8 cellular contexts compared by ENCODE assay signal in genomic region chr13:41131665-41132511, GRCh38. TPM values are rescaled to one million over a fixed set of nuclear protein-coding genes. Genes with fewer than 3 reads are reported as not detected.
DNase-seq lines count a peak whose midpoint lies in the region; ATAC-seq, FAIRE-seq and TF ChIP-seq lines count a peak whose summit lies in the region.
"Not testable (repeated sequence)": the region's sequence is repeated elsewhere in the genome, so short reads cannot be mapped to it uniquely, and the experiment has no call there.

No MANE protein-coding gene starts in this region.

- peak overlapping the region; percentile 86 for H3K4me2 ChIP-seq in trophoblast cell (ENCODE audit: low read length)

- H4K8ac ChIP-seq in trophoblast cell (ENCODE audit: low read depth, low read length) = peak overlapping the region; percentile 72

- H3K9ac ChIP-seq in duodenal mucosa (ENCODE audit: low read depth in 1 of 2, low read length in 2 of 2) = peak overlapping the region; percentile 77 to 80
- peak overlapping the region; percentile 68 to 71 for H3K9ac ChIP-seq in kidney (ENCODE audit: low read length in 2 of 2)
- H3K9ac ChIP-seq in trophoblast cell (ENCODE audit: low read length) = peak overlapping the region; percentile 71

- H3K4ac ChIP-seq in trophoblast cell (ENCODE audit: low read depth, low read length) = not testable (repeated sequence)

- H3K27ac ChIP-seq in duodenal mucosa (ENCODE audit: low read depth, low read length) = peak overlapping the region; percentile 46
- peak overlapping the region; percentile 39 to 82 for H3K27ac ChIP-seq in kidney (ENCODE audit: low read depth in 2 of 2, low read length in 2 of 2)
- peak overlapping the region; percentile 38 for H3K27ac ChIP-seq in trophoblast cell (ENCODE audit: low read depth, low read length)
- peak overlapping the region in 1 of 2 donors; percentile 80 for H3K27ac ChIP-seq in aorta (ENCODE audit: low read depth in 1 of 2, low read length in 2 of 2)

- peaks cover 43% of the 10 kb centered on the region for H3K4me1 Mint-ChIP-seq in activated CD4-positive, alpha-beta memory T cell treated with anti-CD3 and anti-CD28 coated beads for 36 hours (ENCODE audit: low read depth)

- peak overlapping the region; percentile 18 for H3K18ac ChIP-seq in trophoblast cell (ENCODE audit: low read length)

- peaks cover 12 to 26% of the 10 kb centered on the region in 2 donors for H3K4me1 ChIP-seq in duodenal mucosa (ENCODE audit: control insufficient read depth in 1 of 2, insufficient read depth in 2 of 2, low read length in 2 of 2)
- peaks cover 13 to 14% of the 10 kb centered on the region in 2 donors for H3K4me1 ChIP-seq in kidney (ENCODE audit: control insufficient read depth in 1 of 2, insufficient read depth in 1 of 2, low read depth in 1 of 2, low read length in 2 of 2)
- not testable (repeated sequence) for H3K4me1 ChIP-seq in trophoblast cell (ENCODE audit: control insufficient read depth in 1 of 2, insufficient read depth in 2 of 2, low read length in 2 of 2); aorta (ENCODE audit: control insufficient read depth in 1 of 2, insufficient read depth in 2 of 2, low read length in 2 of 2)

- H3K36me3 Mint-ChIP-seq in activated CD4-positive, alpha-beta memory T cell treated with anti-CD3 and anti-CD28 coated beads for 36 hours = not testable (repeated sequence)

- peak overlapping the region; percentile 92 for H3K4me3 Mint-ChIP-seq in activated CD4-positive, alpha-beta memory T cell treated with anti-CD3 and anti-CD28 coated beads for 36 hours

- H3K79me1 ChIP-seq in trophoblast cell (ENCODE audit: low read length) = not testable (repeated sequence)

- H2AK5ac ChIP-seq in trophoblast cell (ENCODE audit: low read length) = not testable (repeated sequence)

- DNase-seq in NCI-H1092 treated with DMSO at 0.1 percent for 48 hours (lab: John Stamatoyannopoulos, UW) (peak; percentile 38), kidney (peak; percentile 70)
- DNase-seq in activated CD4-positive, alpha-beta memory T cell treated with anti-CD3 and anti-CD28 coated beads for 36 hours; trophoblast cell; aorta: not testable (repeated sequence)

- no CpG with 5 or more reads among the region's 48 CpGs for WGBS in trophoblast cell (ENCODE audit: extremely low coverage, insufficient coverage, insufficient read length)
- WGBS in aorta, 2 donors = 25% methylated on average over 48 of the region's 48 CpGs

- ATAC-seq in GM18907 (IDR thresholded peaks at IDR 0.05; ENCODE audit: unreplicated experiment) (peak; percentile 16), HG02840 (IDR thresholded peaks at IDR 0.05; ENCODE audit: low FRiP score, unreplicated experiment) (peak; percentile 8), aorta (ENCODE audit: low FRiP score) (peak; percentile 51)

- H4K91ac ChIP-seq in trophoblast cell (ENCODE audit: low read depth, low read length) = peak overlapping the region; percentile 17

- not testable (repeated sequence) for H3K23ac ChIP-seq in trophoblast cell (ENCODE audit: low read length)

- not testable (repeated sequence) for H2BK5ac ChIP-seq in trophoblast cell (ENCODE audit: low read depth, low read length, poor library complexity)

- H3K27ac Mint-ChIP-seq in activated CD4-positive, alpha-beta memory T cell treated with anti-CD3 and anti-CD28 coated beads for 36 hours = peak overlapping the region; percentile 86

- FAIRE-seq in kidney (lab: Jason Lieb, UNC) = not testable (repeated sequence)

- not testable (repeated sequence) for H2BK120ac ChIP-seq in trophoblast cell (ENCODE audit: insufficient read depth, low read length, poor library complexity)

- H2BK12ac ChIP-seq in trophoblast cell (ENCODE audit: low read length) = not testable (repeated sequence)

- intact Hi-C loops in activated CD4-positive, alpha-beta memory T cell treated with anti-CD3 and anti-CD28 coated beads for 36 hours (cut with micrococcal nuclease) = loop anchor here (1.0 to 5.0 kb wide), 7 partner anchors 45 to 355 kb away; partner anchors contain the start of genes KBTBD7, MTRF1, NAA16 and WBP4
- intact Hi-C loops in kidney (cut with DNase I) = not testable (repeated sequence)
- intact Hi-C loops in aorta (cut with DNase I) = loop anchor here (2.0 to 5.0 kb wide), 3 partner anchors 60 to 70 kb away; partner anchors contain the start of genes KBTBD7 (in 2 of the 2) and WBP4 (in 1 of the 2)

- not testable (repeated sequence) for H3K14ac ChIP-seq in trophoblast cell (ENCODE audit: low read length)

- H4K12ac ChIP-seq in trophoblast cell (ENCODE audit: low read depth, low read length) = not testable (repeated sequence)

- POLR2A ChIA-PET in activated CD4-positive, alpha-beta memory T cell treated with anti-CD3 and anti-CD28 coated beads for 36 hours (lab: Charles Lee) = interaction anchor here (0.6 to 1.0 kb wide), 2 partner anchors 71 to 304 kb away, joined by 3 to 4 read pairs; partner anchors contain the start of gene WBP4

- TF ChIP-seq CTCF in kidney (IDR thresholded peaks at IDR 0.05; ENCODE audit: borderline replicate concordance, extremely low read depth, insufficient read depth) = not testable (repeated sequence)

- peak overlapping the region; percentile 72 for H2AFZ ChIP-seq in trophoblast cell (ENCODE audit: insufficient read depth, low read length, poor library complexity)

- not testable (repeated sequence) for H3K79me2 ChIP-seq in trophoblast cell (ENCODE audit: control insufficient read depth, insufficient read depth, low read length, poor library complexity)

- H3K9me3 Mint-ChIP-seq in activated CD4-positive, alpha-beta memory T cell treated with anti-CD3 and anti-CD28 coated beads for 36 hours = not testable (repeated sequence)

- not testable (repeated sequence) for H3K9me3 ChIP-seq in duodenal mucosa (ENCODE audit: control insufficient read depth in 1 of 2, low read length in 2 of 2); kidney (ENCODE audit: control insufficient read depth in 1 of 2, low read length in 2 of 2); trophoblast cell (ENCODE audit: insufficient read depth, low read depth, low read length); aorta (ENCODE audit: control insufficient read depth, low read length)

- H3K27me3 ChIP-seq in duodenal mucosa (ENCODE audit: control insufficient read depth in 1 of 2, insufficient read depth in 2 of 2, low read length in 2 of 2); trophoblast cell (ENCODE audit: insufficient read depth, low read length); aorta (ENCODE audit: control insufficient read depth in 1 of 2, insufficient read depth in 2 of 2, low read length in 1 of 2): not testable (repeated sequence)

- H3K27me3 Mint-ChIP-seq in activated CD4-positive, alpha-beta memory T cell treated with anti-CD3 and anti-CD28 coated beads for 36 hours = not testable (repeated sequence)

- H3K36me3 ChIP-seq in duodenal mucosa (ENCODE audit: control insufficient read depth in 1 of 2, insufficient read depth in 2 of 2, low read length in 2 of 2); kidney (ENCODE audit: control insufficient read depth in 1 of 2, insufficient read depth in 2 of 2, low read length in 2 of 2); trophoblast cell (ENCODE audit: control insufficient read depth in 1 of 2, insufficient read depth in 2 of 2, low read length in 2 of 2); aorta (ENCODE audit: control insufficient read depth in 1 of 2, insufficient read depth in 2 of 2, low read length in 1 of 2): not testable (repeated sequence)

- CTCF ChIA-PET in activated CD4-positive, alpha-beta memory T cell treated with anti-CD3 and anti-CD28 coated beads for 36 hours (lab: Charles Lee) = interaction anchor here (1.0 kb wide), 1 partner anchor 223 kb away, joined by 3 read pairs; no protein-coding TSS in a partner anchor

- H3K4me3 ChIP-seq in duodenal mucosa (ENCODE audit: low read depth in 1 of 2, low read length in 2 of 2) (peak overlapping the region; percentile 77 to 93), kidney (ENCODE audit: low read length in 2 of 2) (peak overlapping the region; percentile 88 to 96), trophoblast cell (ENCODE audit: low read depth, low read length) (peak overlapping the region; percentile 89), aorta (ENCODE audit: low read length in 2 of 2) (peak overlapping the region; percentile 42 to 61)

RNA-seq across cellular contexts. Expression of gene KBTBD6, which starts 0.7 kb away (rescaled TPM):
- 1 to 10 TPM; 3.6 to 4.2 TPM for total RNA-seq in activated CD4-positive, alpha-beta memory T cell treated with anti-CD3 and anti-CD28 coated beads for 36 hours
- total RNA-seq in kidney = 9.3 TPM
- polyA plus RNA-seq in kidney (ENCODE audit: insufficient read depth, low read depth, low replicate concordance) = 4.7 TPM
- 2.9 and 3.2 TPM in 2 replicates for polyA plus RNA-seq in trophoblast cell (2013)
- total RNA-seq in aorta = 1 to 10 TPM; 4.3 to 7.7 TPM
- polyA plus RNA-seq in aorta = 1 to 10 TPM; 2.4 to 3.1 TPM
